Comparison of ENCODE assay signal across 8 cellular contexts in genomic region chr22:21417227-21417746, GRCh38. TPM values are rescaled to one million over a fixed set of nuclear protein-coding genes. Genes with fewer than 3 reads are reported as not detected.
DNase-seq lines count a peak whose midpoint lies in the region; ATAC-seq and TF ChIP-seq lines count a peak whose summit lies in the region.
"Not testable (repeated sequence)": the region's sequence is repeated elsewhere in the genome, so short reads cannot be mapped to it uniquely, and the experiment has no call there.

TSS of gene HIC2 (plus strand) at chr22:21417371. CDS start at chr22:21442832, 25,461 bp downstream.

- ATAC-seq in GM21576 (IDR thresholded peaks at IDR 0.05; ENCODE audit: unreplicated experiment) (peak; percentile 74), HG03103 (IDR thresholded peaks at IDR 0.05; ENCODE audit: low read depth, unreplicated experiment) (peak; percentile 65), foreskin keratinocyte (peak; percentile 65)
- peak; percentile 86 for ATAC-seq in activated naive CD8-positive, alpha-beta T cell treated with anti-CD3 and anti-CD28 coated beads, Interleukin-2, amount 10 ng/mL, durations not matched to agents 7 days and 5 days (ENCODE audit: low read depth)
- ATAC-seq in naive thymus-derived CD8-positive, alpha-beta T cell = peak; percentile 76 to 77

- H3K27me3 Mint-ChIP-seq in activated naive CD8-positive, alpha-beta T cell treated with anti-CD3 and anti-CD28 coated beads, Interleukin-2, amount 10 ng/mL, durations not matched to agents 7 days and 5 days; naive thymus-derived CD8-positive, alpha-beta T cell: not testable (repeated sequence)

- peak within 1 kb of the TSS; percentile 49 for H3K4me3 Mint-ChIP-seq in activated naive CD8-positive, alpha-beta T cell treated with anti-CD3 and anti-CD28 coated beads, Interleukin-2, amount 10 ng/mL, durations not matched to agents 7 days and 5 days
- H3K4me3 Mint-ChIP-seq in naive thymus-derived CD8-positive, alpha-beta T cell = peak within 1 kb of the TSS in 7 of 10 donors; percentile 39 to 77 (median 54)

- not testable (repeated sequence) for H3K4me1 ChIP-seq in SJCRH30, foreskin keratinocyte, suprapubic skin

- WGBS in suprapubic skin = no CpG with 5 or more reads among the region's 81 CpGs

- H3K27ac Mint-ChIP-seq in activated naive CD8-positive, alpha-beta T cell treated with anti-CD3 and anti-CD28 coated beads, Interleukin-2, amount 10 ng/mL, durations not matched to agents 7 days and 5 days = not testable (repeated sequence)
- peak within 1 kb of the TSS in 2 of 10 donors; percentile 31 to 33 for H3K27ac Mint-ChIP-seq in naive thymus-derived CD8-positive, alpha-beta T cell

- peak within 1 kb of the TSS; percentile 36 for H3K4me3 ChIP-seq in GM12865 (ENCODE audit: low read depth, low read length)
- peak within 1 kb of the TSS; percentile 48 for H3K4me3 ChIP-seq in SJCRH30
- H3K4me3 ChIP-seq in suprapubic skin = peak within 1 kb of the TSS; percentile 48

- H3K27me3 ChIP-seq in SJCRH30, foreskin keratinocyte, suprapubic skin: not testable (repeated sequence)

- H3K4me1 Mint-ChIP-seq in activated naive CD8-positive, alpha-beta T cell treated with anti-CD3 and anti-CD28 coated beads, Interleukin-2, amount 10 ng/mL, durations not matched to agents 7 days and 5 days; naive thymus-derived CD8-positive, alpha-beta T cell: not testable (repeated sequence)

- not testable (repeated sequence) for H3K9me3 Mint-ChIP-seq in activated naive CD8-positive, alpha-beta T cell treated with anti-CD3 and anti-CD28 coated beads, Interleukin-2, amount 10 ng/mL, durations not matched to agents 7 days and 5 days; naive thymus-derived CD8-positive, alpha-beta T cell

- TF ChIP-seq POLR2A in suprapubic skin (IDR thresholded peaks at IDR 0.05) = not testable (repeated sequence)

- DNase-seq in GM12865 (ENCODE audit: low read depth); SJCRH30; foreskin keratinocyte; suprapubic skin (ENCODE audit: low spot score in 2 of 2): not testable (repeated sequence)
- peak; percentile 57 for DNase-seq in activated naive CD8-positive, alpha-beta T cell treated with anti-CD3 and anti-CD28 coated beads, Interleukin-2, amount 10 ng/mL, durations not matched to agents 7 days and 5 days
- peak in 6 of 10 donors; percentile 20 to 54 (median 34) for DNase-seq in naive thymus-derived CD8-positive, alpha-beta T cell

- TF ChIP-seq EP300 in suprapubic skin (IDR thresholded peaks at IDR 0.05) = not testable (repeated sequence)

- not testable (repeated sequence) for H3K36me3 Mint-ChIP-seq in activated naive CD8-positive, alpha-beta T cell treated with anti-CD3 and anti-CD28 coated beads, Interleukin-2, amount 10 ng/mL, durations not matched to agents 7 days and 5 days; naive thymus-derived CD8-positive, alpha-beta T cell

- not testable (repeated sequence) for TF ChIP-seq CTCF in GM12865 (IDR thresholded peaks at IDR 0.05; ENCODE audit: insufficient read depth, low read depth, low read length, missing control alignments); foreskin keratinocyte (conservative IDR thresholded peaks at IDR 0.05); suprapubic skin (IDR thresholded peaks at IDR 0.05)

- H3K27ac ChIP-seq in SJCRH30, foreskin keratinocyte, suprapubic skin: not testable (repeated sequence)

- not testable (repeated sequence) for H3K9me3 ChIP-seq in SJCRH30 (replicated peaks); suprapubic skin

- not testable (repeated sequence) for H3K36me3 ChIP-seq in SJCRH30, suprapubic skin

- POLR2A ChIA-PET in activated naive CD8-positive, alpha-beta T cell treated with anti-CD3 and anti-CD28 coated beads, Interleukin-2, amount 10 ng/mL, durations not matched to agents 7 days and 5 days (lab: Charles Lee); naive thymus-derived CD8-positive, alpha-beta T cell (lab: Charles Lee): not testable (repeated sequence)

RNA-seq across cellular contexts. Expression of gene HIC2, which starts in this region (rescaled TPM):
- total RNA-seq in SJCRH30 (2014; rRNA removed; shearing (Covaris generic)) = 20.8 and 21.5 TPM in 2 replicates
- 1 to 10 TPM; 6.8 to 7.0 TPM for total RNA-seq in activated naive CD8-positive, alpha-beta T cell treated with anti-CD3 and anti-CD28 coated beads, Interleukin-2, amount 10 ng/mL, durations not matched to agents 7 days and 5 days
- total RNA-seq in foreskin keratinocyte (2.9 and 3.2 TPM in 2 replicates), suprapubic skin (1 to 10 TPM; 4.2 to 9.4 (median 6.3) TPM)
- polyA plus RNA-seq in foreskin keratinocyte = 0.88 and 1.0 TPM in 2 replicates
- 10 to 100 TPM; 11.1 to 11.3 TPM for total RNA-seq in naive thymus-derived CD8-positive, alpha-beta T cell
- 1 to 10 TPM in 2 of 3 donors, under 1 TPM in 1; 0.77 to 1.1 (median 1.0) TPM for polyA plus RNA-seq in naive thymus-derived CD8-positive, alpha-beta T cell
